Comparison of ENCODE assay signal across 14 cellular contexts in genomic region chr10:88076027-88076880, GRCh38.
A peak's percentile ranks its signal among the peaks of the same experiment; 100 is the strongest.
DNase-seq lines count a peak whose midpoint lies in the region; ATAC-seq and TF ChIP-seq lines count a peak whose summit lies in the region.
"Had no signal": no experiment of that assay in that cellular context is flagged by ENCODE, and none has a peak within 500 bp of the region (broad histone marks: within the 10 kb centered on the region; RNA-seq: fewer than 3 reads in every experiment).

No MANE protein-coding gene starts in this region.

- no peak overlapping the region for H3K56ac ChIP-seq in mesendoderm (ENCODE audit: low read length)

- H3K79me1 ChIP-seq in mesendoderm (ENCODE audit: low read length) = no peaks in the 10 kb centered on the region

- H3K9me3 ChIP-seq in testis = no peaks in the 10 kb centered on the region

- 0 out of 2 replicates have a peak overlapping the region, but pooled peaks have one; percentile 5 for H3K27ac ChIP-seq in HL-60 (replicated peaks)
- no peak overlapping the region for H3K27ac ChIP-seq in substantia nigra (ENCODE audit: low read depth, low read length, poor library complexity, severe bottlenecking)
- H3K27ac ChIP-seq in mesendoderm (ENCODE audit: low read depth, low read length) = no peak overlapping the region
- H3K27ac ChIP-seq in testis = no peak overlapping the region
- H3K27ac ChIP-seq: C4-2B, PC-9 had no signal

- no peak overlapping the region for H4K5ac ChIP-seq in mesendoderm (ENCODE audit: low read length)

- DNase-seq in HL-60 (ENCODE audit: low read depth in 1 of 2, low spot score in 1 of 2) (no peak), kidney glomerular epithelial cell (lab: John Stamatoyannopoulos, UW) (peak; percentile 17), substantia nigra (lab: John Stamatoyannopoulos, UW) (no peak), mesendoderm (no peak), testis (no peak), NCI-H146 treated with DMSO at 0.1 percent for 48 hours (lab: John Stamatoyannopoulos, UW; ENCODE audit: unreplicated experiment) (no peak)
- DNase-seq: activated CD4-positive, CD25-positive, alpha-beta regulatory T cell; activated naive CD4-positive, alpha-beta T cell treated with anti-CD3 and anti-CD28 coated beads for 36 hours; dermis blood vessel endothelial cell; NCI-H1436; PC-9 had no signal

- H3K79me2 ChIP-seq in mesendoderm (ENCODE audit: control insufficient read depth, insufficient read depth, low read length) = no peaks in the 10 kb centered on the region

- intact Hi-C loops in testis (cut with DNase I; ENCODE audit: low total_unique reads) = no loop called here

- no peak for TF ChIP-seq CTCF in HL-60 (IDR thresholded peaks at IDR 0.05; ENCODE audit: insufficient read depth, low read length)
- TF ChIP-seq CTCF in testis (IDR thresholded peaks at IDR 0.05) = no peak

- no peak overlapping the region for H2BK15ac ChIP-seq in mesendoderm (replicated peaks; ENCODE audit: low read depth)

- H3K27me3 ChIP-seq in HL-60 (ENCODE audit: insufficient read depth, poor library complexity, severe bottlenecking) (no peaks in the 10 kb centered on the region), mesendoderm (ENCODE audit: insufficient read depth, low read length, poor library complexity) (no peaks in the 10 kb centered on the region), testis (no peaks in the 10 kb centered on the region)

- H3K36me3 ChIP-seq in mesendoderm (ENCODE audit: control insufficient read depth, insufficient read depth, low read length) = no peaks in the 10 kb centered on the region
- H3K36me3 ChIP-seq in testis (ENCODE audit: low read depth, missing control alignments) = no peaks in the 10 kb centered on the region

- peak; percentile 30 for ATAC-seq in GM18858 (IDR thresholded peaks at IDR 0.05; ENCODE audit: unreplicated experiment)
- peak; percentile 51 for ATAC-seq in GM21723 (IDR thresholded peaks at IDR 0.05; ENCODE audit: unreplicated experiment)

- H2AK5ac ChIP-seq in mesendoderm (ENCODE audit: low read length) = no peak overlapping the region

- H2BK120ac ChIP-seq in mesendoderm (ENCODE audit: low read depth, low read length) = no peak overlapping the region

- no peak overlapping the region for H2BK5ac ChIP-seq in mesendoderm (ENCODE audit: low read length)

- no peak overlapping the region for H3K23ac ChIP-seq in mesendoderm (ENCODE audit: low read length)

- no peak overlapping the region for H3K18ac ChIP-seq in mesendoderm (ENCODE audit: low read length)

- WGBS in mesendoderm (ENCODE audit: extremely low coverage, insufficient coverage, low lambda C conversion rate) = no CpG with 5 or more reads among the region's 10 CpGs
- 88 to 92% methylated on average over 10 of the region's 10 CpGs for WGBS in testis, 2 donors

- H3K4me1 ChIP-seq in mesendoderm (ENCODE audit: control insufficient read depth, low read depth, low read length) = no peaks in the 10 kb centered on the region
- H3K4me1 ChIP-seq in testis = no peaks in the 10 kb centered on the region

- no peak overlapping the region for H4K8ac ChIP-seq in mesendoderm (ENCODE audit: low read depth, low read length)

- H3K4ac ChIP-seq in mesendoderm (ENCODE audit: low read depth, low read length) = no peak overlapping the region

- H3K4me3 ChIP-seq in HL-60 (replicated peaks; ENCODE audit: insufficient read depth, low read length) (no peak overlapping the region), mesendoderm (ENCODE audit: low read length) (no peak overlapping the region), testis (no peak overlapping the region)
- H3K4me3 ChIP-seq: PC-9 had no signal

- no peak overlapping the region for H3K4me2 ChIP-seq in mesendoderm (ENCODE audit: low read length)
- H3K4me2 ChIP-seq: PC-9 had no signal

- TF ChIP-seq POLR2A in testis (IDR thresholded peaks at IDR 0.05) = no peak

- H3K9ac ChIP-seq in mesendoderm (ENCODE audit: low read length) = no peak overlapping the region
